Comparison of ENCODE assay signal across 10 cellular contexts in genomic region chr13:44433863-44434262, GRCh38.
DNase-seq lines count a peak whose midpoint lies in the region; ATAC-seq and TF ChIP-seq lines count a peak whose summit lies in the region.
"Had no signal": no experiment of that assay in that cellular context is flagged by ENCODE, and none has a peak within 500 bp of the region (broad histone marks: within the 10 kb centered on the region; RNA-seq: fewer than 3 reads in every experiment).

No MANE protein-coding gene starts in this region.

- DNase-seq in RWPE2 (ENCODE audit: low spot score) (no peak), fibroblast of the aortic adventitia (ENCODE audit: low read depth) (no peak), osteocyte (ENCODE audit: extremely low spot score, unreplicated experiment) (no peak), NCI-H187 (lab: John Stamatoyannopoulos, UW) (no peak), GF-D8 (lab: John Stamatoyannopoulos, UW) (no peak)
- no peak for DNase-seq in activated effector memory CD4-positive, alpha-beta T cell treated with Interleukin-2 at 50 U/mL for 16 hours
- DNase-seq: effector memory CD8-positive, alpha-beta T cell had no signal

- peaks cover 35% of the 10 kb centered on the region for H3K4me1 Mint-ChIP-seq in osteocyte (ENCODE audit: unreplicated experiment)

- H3K4me3 Mint-ChIP-seq in osteocyte (ENCODE audit: unreplicated experiment): peak overlapping the region; percentile 87

- no peaks in the 10 kb centered on the region for H3K27me3 Mint-ChIP-seq in osteocyte (ENCODE audit: unreplicated experiment)
- H3K27me3 Mint-ChIP-seq: effector memory CD8-positive, alpha-beta T cell had no signal

- H3K27me3 ChIP-seq in BLaER1 treated with 17β-estradiol and CSF1 and Interleukin-3, amounts not matched to agents 10 nM and 100 nM: no peaks in the 10 kb centered on the region
- no peaks in the 10 kb centered on the region for H3K27me3 ChIP-seq in RWPE2 (ENCODE audit: insufficient read depth, poor library complexity, severe bottlenecking)

- H3K9ac ChIP-seq in BLaER1 treated with 17β-estradiol and CSF1 and Interleukin-3, amounts not matched to agents 10 nM and 100 nM: peak overlapping the region in 8 of 11 experiments; percentile 26 to 98 (median 96); a peak in 11 of 22 replicates

- H3K4me3 ChIP-seq in BLaER1 treated with 17β-estradiol and CSF1 and Interleukin-3, amounts not matched to agents 10 nM and 100 nM: peak overlapping the region in 8 of 10 experiments; percentile 61 to 95 (median 79); a peak in 11 of 20 replicates
- H3K4me3 ChIP-seq in RWPE2 (ENCODE audit: severe bottlenecking): peak overlapping the region; percentile 87
- peak overlapping the region; percentile 69 for H3K4me3 ChIP-seq in fibroblast of the aortic adventitia (ENCODE audit: low read depth, low read length)
- H3K4me3 ChIP-seq: mucosa of descending colon had no signal

- peak overlapping the region; percentile 57 for H3K27ac Mint-ChIP-seq in osteocyte (ENCODE audit: unreplicated experiment)

- peak overlapping the region; percentile 76 to 95 (median 85) for H3K4me2 ChIP-seq in BLaER1 treated with 17β-estradiol and CSF1 and Interleukin-3, amounts not matched to agents 10 nM and 100 nM

- no peaks in the 10 kb centered on the region for H3K9me3 ChIP-seq in BLaER1 treated with 17β-estradiol and CSF1 and Interleukin-3, amounts not matched to agents 10 nM and 100 nM (replicated peaks in 1 of 11)
- H3K9me3 ChIP-seq in RWPE2 (ENCODE audit: severe bottlenecking): no peaks in the 10 kb centered on the region
- H3K9me3 ChIP-seq: mucosa of descending colon had no signal

- ATAC-seq in RWPE2 (ENCODE audit: low read depth): no peak
- ATAC-seq in HG03457 (IDR thresholded peaks at IDR 0.05; ENCODE audit: unreplicated experiment): no peak
- ATAC-seq: effector memory CD8-positive, alpha-beta T cell; mucosa of descending colon had no signal

- H4K20me1 ChIP-seq in BLaER1 treated with 17β-estradiol and CSF1 and Interleukin-3, amounts not matched to agents 10 nM and 100 nM: peaks cover 3 to 33% (median 23%) of the 10 kb centered on the region in 11 experiments; a peak in 17 of 22 replicates

- peak overlapping the region in 4 of 11 experiments; percentile 96 to 98 (median 97); a peak in 1 of 22 replicates for H3K27ac ChIP-seq in BLaER1 treated with 17β-estradiol and CSF1 and Interleukin-3, amounts not matched to agents 10 nM and 100 nM
- peak overlapping the region; percentile 89 for H3K27ac ChIP-seq in RWPE2 (ENCODE audit: poor library complexity, severe bottlenecking)

- no peak for TF ChIP-seq CTCF in RWPE2 (IDR thresholded peaks at IDR 0.05; ENCODE audit: poor library complexity, severe bottlenecking)
- TF ChIP-seq CTCF in fibroblast of the aortic adventitia (IDR thresholded peaks at IDR 0.05; ENCODE audit: insufficient read depth, low read length): no peak
- TF ChIP-seq CTCF in osteocyte (IDR thresholded peaks at IDR 0.05): no peak

- no peaks in the 10 kb centered on the region for H3K9me3 Mint-ChIP-seq in osteocyte (ENCODE audit: unreplicated experiment)
- H3K9me3 Mint-ChIP-seq: effector memory CD8-positive, alpha-beta T cell had no signal

- H3K4me1 ChIP-seq in BLaER1 treated with 17β-estradiol and CSF1 and Interleukin-3, amounts not matched to agents 10 nM and 100 nM: peaks cover 18 to 37% (median 27%) of the 10 kb centered on the region in 10 experiments
- H3K4me1 ChIP-seq in RWPE2 (ENCODE audit: insufficient read depth, poor library complexity, severe bottlenecking): peaks cover 23% of the 10 kb centered on the region

- peaks cover 27% of the 10 kb centered on the region for H3K36me3 Mint-ChIP-seq in osteocyte (ENCODE audit: unreplicated experiment)

- peaks cover 9 to 25% (median 21%) of the 10 kb centered on the region in 11 experiments for H3K36me3 ChIP-seq in BLaER1 treated with 17β-estradiol and CSF1 and Interleukin-3, amounts not matched to agents 10 nM and 100 nM
- peaks cover 39% of the 10 kb centered on the region for H3K36me3 ChIP-seq in RWPE2 (ENCODE audit: low read depth)
